In the genomic region with DNA sequence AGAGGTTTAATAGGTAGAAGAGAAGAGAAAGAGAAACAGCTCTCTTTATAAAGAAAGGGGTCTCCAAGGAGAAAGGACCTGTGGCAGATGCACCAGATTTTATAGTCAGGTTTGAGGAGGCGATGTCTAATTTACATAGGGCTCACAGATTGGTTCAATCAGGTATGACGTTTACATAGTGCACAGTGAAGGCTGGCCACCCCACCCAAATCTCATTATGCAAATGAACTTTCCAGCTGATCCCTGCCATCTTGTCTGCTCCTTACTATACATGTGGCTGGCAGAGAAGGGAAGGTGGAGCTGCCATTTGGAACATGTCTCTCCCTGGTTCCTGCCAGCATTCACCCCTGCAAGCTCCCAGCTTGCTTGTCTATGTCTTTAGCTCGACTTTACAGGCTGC, we compare ENCODE assay signal across 35 cellular contexts.
"Had no signal": no experiment of that assay in that cellular context is flagged by ENCODE, and none has a peak within 500 bp of the region (broad histone marks: within the 10 kb centered on the region; RNA-seq: fewer than 3 reads in every experiment).

No MANE protein-coding gene starts in this region.

- H3K4me3 ChIP-seq: cardiac muscle cell, Peyer's patch, SJSA1 had no signal

- H3K27me3 ChIP-seq: cardiac muscle cell, Peyer's patch, SJSA1 had no signal

- ATAC-seq: activated CD8-positive, alpha-beta T cell treated with anti-CD3 and anti-CD28 coated beads for 36 hours; activated T-cell treated with anti-CD3 and anti-CD28 coated beads, Interleukin-2, amount 50 U/mL, for 72 hours; activated T-helper 17 cell treated with anti-CD3 and anti-CD28 coated beads, Interleukin-2, amount 50 U/mL, for 72 hours had no signal

- H3K36me3 ChIP-seq: cardiac muscle cell, Peyer's patch, SJSA1, WERI-Rb-1 had no signal

- H3K4me2 ChIP-seq: KMS-11 had no signal

- H3K9me3 ChIP-seq: Peyer's patch, SJSA1 had no signal

- H3K4me1 ChIP-seq: Peyer's patch, SJSA1 had no signal

- H3K27ac ChIP-seq: cardiac muscle cell, KMS-11, Peyer's patch, SJSA1, WERI-Rb-1 had no signal

- DNase-seq: activated CD4-positive, alpha-beta T cell treated with anti-CD3 and anti-CD28 coated beads for 1 hour; activated CD4-positive, alpha-beta T cell treated with anti-CD3 and anti-CD28 coated beads for 48 hours; activated CD4-positive, CD25-positive, alpha-beta regulatory T cell; activated CD8-positive, alpha-beta T cell treated with anti-CD3 and anti-CD28 coated beads for 36 hours; activated effector memory CD4-positive, alpha-beta T cell treated with anti-CD3 and anti-CD28 coated beads, Interleukin-2, amount 50 U/mL, for 16 hours; activated naive CD4-positive, alpha-beta T cell; activated naive CD4-positive, alpha-beta T cell treated with anti-CD3 and anti-CD28 coated beads, Interleukin-2, amount 50 U/mL, for 16 hours; activated naive CD8-positive, alpha-beta T cell treated with anti-CD3 and anti-CD28 coated beads for 36 hours; activated T-cell treated with anti-CD3 and anti-CD28 coated beads, Interleukin-2, amount 50 U/mL, for 1 hour; activated T-cell treated with anti-CD3 and anti-CD28 coated beads, Interleukin-2, amount 50 U/mL, for 72 hours; amniotic stem cell; aorta; MM.1S; MV-4-11; NCI-H1092 treated with DMSO at 0.1 percent for 48 hours; NCI-H1417; NCI-H146; NCI-H187; NCI-H2029 treated with DMSO at 0.1 percent for 48 hours; NCI-H2107; NCI-H2171; NCI-H510A; NCI-H526; NK-92 treated with Interleukin-12 subunit alpha and Interleukin-12 subunit beta, amount 100 ng/mL, for 24 hours; Peyer's patch; RPMI8226; SHP77 treated with DMSO at 0.1 percent for 48 hours; T-helper 1 cell; T-helper 2 cell; T-helper 9 cell; WERI-Rb-1 had no signal

- H3K9ac ChIP-seq: KMS-11 had no signal
